ENCODE assay signal across 10 cellular contexts in the genomic region with DNA sequence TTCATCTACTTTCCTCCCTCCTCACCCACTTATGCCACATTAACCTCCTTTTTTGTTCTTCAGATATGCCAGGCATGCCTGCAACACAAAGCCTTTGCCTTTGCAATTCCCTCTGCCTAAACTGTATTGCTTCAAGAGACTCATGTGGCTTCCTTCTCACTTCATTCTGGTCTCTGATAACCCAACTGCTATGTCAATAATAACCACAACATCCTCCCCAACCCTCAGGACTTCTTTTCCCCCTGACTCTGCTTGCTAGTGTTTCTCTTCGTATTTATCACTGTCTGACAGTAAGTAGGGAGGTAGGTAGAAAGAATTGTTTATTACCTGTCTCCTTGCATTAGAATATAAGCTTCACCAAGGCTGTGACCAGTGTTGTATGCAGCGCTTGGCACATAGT. TPM values are rescaled to one million over a fixed set of nuclear protein-coding genes. Genes with fewer than 3 reads are reported as not detected.
DNase-seq lines count a peak whose midpoint lies in the region; ATAC-seq and TF ChIP-seq lines count a peak whose summit lies in the region.
"Had no signal": no experiment of that assay in that cellular context is flagged by ENCODE, and none has a peak within 500 bp of the region (broad histone marks: within the 10 kb centered on the region; RNA-seq: fewer than 3 reads in every experiment).

No MANE protein-coding gene starts in this region.

- DNase-seq in stimulated activated CD4-positive, alpha-beta T cell treated with anti-CD3 and anti-CD28 coated beads, TNF-alpha, amount 100 ng/mL, for 1 hour (ENCODE audit: low read depth in 3 of 3, low spot score in 1 of 3), result peak in 2 of 3 donors; percentile 2 to 8
- no peak for DNase-seq in stimulated activated CD4-positive, alpha-beta T cell treated with anti-CD3 and anti-CD28 coated beads, Interleukin-2, amount 100 ng/mL, for 24 hours
- DNase-seq in T-helper 1 cell (peak in 4 of 5 donors; percentile 8 to 89 (median 28)), colonic mucosa (no peak), transverse colon (no peak), mammary epithelial cell (no peak), H4 (ENCODE audit: low spot score) (no peak)
- DNase-seq: NCI-H1930 had no signal

- no peak for TF ChIP-seq EP300 in transverse colon (IDR thresholded peaks at IDR 0.05; ENCODE audit: low read depth)

- no peak overlapping the region for H3K4me3 ChIP-seq in colonic mucosa
- H3K4me3 ChIP-seq in transverse colon, result no peak overlapping the region
- no peak overlapping the region for H3K4me3 ChIP-seq in mammary epithelial cell (replicated peaks in 1 of 3; ENCODE audit: insufficient read depth in 1 of 3, low read depth in 2 of 3, low read length in 3 of 3)

- H3K27me3 ChIP-seq in colonic mucosa, result no peaks in the 10 kb centered on the region
- no peaks in the 10 kb centered on the region for H3K27me3 ChIP-seq in transverse colon
- no peaks in the 10 kb centered on the region for H3K27me3 ChIP-seq in mammary epithelial cell (ENCODE audit: insufficient read depth, low read length)

- no peaks in the 10 kb centered on the region for H4K20me1 ChIP-seq in mammary epithelial cell (ENCODE audit: insufficient read depth, low read length)

- no peak for TF ChIP-seq CTCF in colonic mucosa (IDR thresholded peaks at IDR 0.05)
- no peak for TF ChIP-seq CTCF in transverse colon (IDR thresholded peaks at IDR 0.05)
- no peak for TF ChIP-seq CTCF in mammary epithelial cell (conservative IDR thresholded peaks at IDR 0.05 in 1 of 2, IDR thresholded peaks at IDR 0.05 in 1 of 2; ENCODE audit: extremely low read depth in 1 of 2, insufficient read depth in 1 of 2, low read depth in 1 of 2, low read length in 2 of 2)

- 73 to 78% methylated on average over 2 of the region's 2 CpGs for WGBS in transverse colon (ENCODE audit: low coverage in 1 of 2), 2 donors
- WGBS in mammary epithelial cell (ENCODE audit: low coverage, missing lambda C conversion rate), result 100% methylated on average over 2 of the region's 2 CpGs

- H3K36me3 ChIP-seq in colonic mucosa (peaks cover 23% of the 10 kb centered on the region), transverse colon (peaks cover 0 to 70% (median 30%) of the 10 kb centered on the region in 4 donors), mammary epithelial cell (ENCODE audit: insufficient read depth, low read length) (peaks cover 9% of the 10 kb centered on the region)

- no peak for ATAC-seq in GM21576 (IDR thresholded peaks at IDR 0.05; ENCODE audit: unreplicated experiment)
- ATAC-seq: Panc1 had no signal

- TF ChIP-seq POLR2A in transverse colon (IDR thresholded peaks at IDR 0.05), result no peak

- intact Hi-C loops in colonic mucosa (cut with DNase I) (loop anchor here (10.0 kb wide), 1 partner anchor 222 kb away; no protein-coding TSS in a partner anchor), transverse colon (cut with DNase I; ENCODE audit: low total_unique reads) (no loop called here), mammary epithelial cell (cut with micrococcal nuclease) (no loop called here)

- H3K79me2 ChIP-seq in mammary epithelial cell (ENCODE audit: insufficient read depth, low read length), result no peaks in the 10 kb centered on the region

- in situ Hi-C loops in transverse colon (cut with MboI; ENCODE audit: low pct_ligation_motif_present in 1 of 4, low pct_unique_long_range_greater_than_20kb in 1 of 4, low sequenced_read_pairs in 3 of 4) (loop anchor here in 1 of 4 donors (25.0 kb wide), 1 partner anchor 219 kb away; no protein-coding TSS in a partner anchor), mammary epithelial cell (cut with MboI; ENCODE audit: low sequenced_read_pairs in 2 of 2) (no loop called here)

- dilution Hi-C loops in mammary epithelial cell (cut with HindIII; ENCODE audit: low sequenced_read_pairs), result no loop called here

- CTCF ChIA-PET in mammary epithelial cell (lab: Charles Lee; ENCODE audit: low non-redundant PET), result no interaction called here

- H3K9me3 ChIP-seq in colonic mucosa, result no peaks in the 10 kb centered on the region
- H3K9me3 ChIP-seq in transverse colon, result no peaks in the 10 kb centered on the region
- H3K9me3 ChIP-seq in mammary epithelial cell (replicated peaks; ENCODE audit: insufficient read depth, low read length), result no peaks in the 10 kb centered on the region

- H2AFZ ChIP-seq in mammary epithelial cell (ENCODE audit: low read depth, low read length), result no peak overlapping the region

- peak overlapping the region; percentile 9 for H3K27ac ChIP-seq in colonic mucosa
- H3K27ac ChIP-seq in transverse colon, result peak overlapping the region; percentile 24 to 48 (median 30)
- H3K27ac ChIP-seq in mammary epithelial cell (ENCODE audit: insufficient read depth, low read depth, low read length), result no peak overlapping the region

- H3K9ac ChIP-seq in colonic mucosa (ENCODE audit: low read depth in 2 of 2, low read length in 2 of 2) (no peak overlapping the region), mammary epithelial cell (ENCODE audit: insufficient read depth, low read length) (no peak overlapping the region)

- no peak overlapping the region for H3K4me2 ChIP-seq in mammary epithelial cell (ENCODE audit: insufficient read depth, low read depth, low read length)

- BruUV-seq in mammary epithelial cell (replicated peaks; lab: Mats Ljungman, UMichigan), result no TSS peak

- H3K4me1 ChIP-seq in colonic mucosa (no peaks in the 10 kb centered on the region), transverse colon (peaks cover 0 to 4% (median 0%) of the 10 kb centered on the region in 4 donors), mammary epithelial cell (ENCODE audit: insufficient read depth, low read length) (no peaks in the 10 kb centered on the region)

RNA-seq across cellular contexts. Expression of a gene that starts 22.4 kb away (rescaled TPM):
- total RNA-seq in colonic mucosa (10 to 100 TPM; 46.9 to 61.3 TPM), transverse colon (100 to 1,000 TPM in 1 of 4 donors, 10 to 100 TPM in 3; 27.7 to 115 (median 64.0) TPM), mammary epithelial cell (10 to 100 TPM; 33.3 to 45.2 TPM)
- polyA plus RNA-seq in mammary epithelial cell, result 22.9 TPM
- polyA minus RNA-seq in mammary epithelial cell, result 15.0 TPM
- total RNA-seq in H4 (2014; rRNA removed; shearing (Covaris generic)), result 23.9 and 28.3 TPM in 2 replicates

RNA-seq across cellular contexts. Expression of a gene that starts 46.4 kb away (rescaled TPM):
- total RNA-seq in colonic mucosa, result 10 to 100 TPM; 27.1 to 30.2 TPM
- total RNA-seq in transverse colon, result 10 to 100 TPM; 37.0 to 68.7 (median 50.5) TPM
- 10 to 100 TPM; 24.1 to 26.0 TPM for total RNA-seq in mammary epithelial cell
- polyA plus RNA-seq in mammary epithelial cell, result 12.8 TPM
- polyA minus RNA-seq in mammary epithelial cell, result 5.9 TPM
- total RNA-seq in H4 (2014; rRNA removed; shearing (Covaris generic)), result 13.7 and 17.1 TPM in 2 replicates

Comparison
In these comparisons a context has a peak if more than half of its experiments do, and no peak if none do; other contexts are left out.
1. DNase-seq: peak in stimulated activated CD4-positive, alpha-beta T cell treated with anti-CD3 and anti-CD28 coated beads, TNF-alpha, amount 100 ng/mL, for 1 hour (2 of 3) and T-helper 1 cell (4 of 5); none in stimulated activated CD4-positive, alpha-beta T cell treated with anti-CD3 and anti-CD28 coated beads, Interleukin-2, amount 100 ng/mL, for 24 hours (0 of 2), colonic mucosa (single experiment), transverse colon (single experiment), mammary epithelial cell (single experiment) and H4 (single experiment).